ENCODE assay signal across 20 cellular contexts in genomic region chr6:3608159-3608558, GRCh38.
DNase-seq lines count a peak whose midpoint lies in the region; ATAC-seq and TF ChIP-seq lines count a peak whose summit lies in the region.
"Had no signal": no experiment of that assay in that cellular context is flagged by ENCODE, and none has a peak within 500 bp of the region (broad histone marks: within the 10 kb centered on the region; RNA-seq: fewer than 3 reads in every experiment).

No MANE protein-coding gene starts in this region.

- H3K4me1 ChIP-seq in mucosa of descending colon (ENCODE audit: low read depth) (no peaks in the 10 kb centered on the region), uterus (no peaks in the 10 kb centered on the region)

- intact Hi-C loops in mucosa of descending colon (cut with DNase I, micrococcal nuclease) (no loop called here), left ventricle myocardium superior (cut with micrococcal nuclease) (no loop called here), uterus (cut with DNase I; ENCODE audit: low total_unique reads) (no loop called here)

- ATAC-seq in mucosa of descending colon, result peak; percentile 19
- ATAC-seq in left ventricle myocardium superior, result no peak
- ATAC-seq in HG02678 (IDR thresholded peaks at IDR 0.05; ENCODE audit: unreplicated experiment), result no peak

- no peak overlapping the region for H3K4me3 ChIP-seq in astrocyte of the spinal cord (ENCODE audit: low read depth, low read length)
- no peak overlapping the region for H3K4me3 ChIP-seq in mucosa of descending colon
- no peak overlapping the region for H3K4me3 ChIP-seq in uterus
- H3K4me3 ChIP-seq: SJSA1 had no signal

- no peaks in the 10 kb centered on the region for H3K27me3 ChIP-seq in uterus
- H3K27me3 ChIP-seq: SJSA1 had no signal

- H3K9me3 ChIP-seq in mucosa of descending colon (no peaks in the 10 kb centered on the region), uterus (no peaks in the 10 kb centered on the region)
- H3K9me3 ChIP-seq: SJSA1 had no signal

- DNase-seq in D341Med (ENCODE audit: low spot score), result peak; percentile 25
- DNase-seq in NCI-H146 treated with DMSO at 0.1 percent for 48 hours (lab: John Stamatoyannopoulos, UW; ENCODE audit: unreplicated experiment), result peak; percentile 25
- DNase-seq in astrocyte of the spinal cord (ENCODE audit: low read depth, low spot score), result peak; percentile 28
- DNase-seq in mucosa of descending colon, result no peak
- no peak for DNase-seq in left ventricle myocardium superior
- DNase-seq in islet precursor cell, result no peak
- DNase-seq in uterus, result no peak
- DNase-seq: CD4-positive, CD25-positive, alpha-beta regulatory T cell; DMS 273 treated with DMSO at 0.1 percent for 48 hours; DMS79 treated with DMSO at 0.1 percent for 48 hours; H7; HFFc6; Karpas-422; NCI-H1694; NCI-H2081 treated with DMSO at 0.1 percent for 48 hours; NCI-H446; NCI-H526; OCI-M1 had no signal

- TF ChIP-seq POLR2A in uterus (IDR thresholded peaks at IDR 0.05), result no peak

- H3K36me3 ChIP-seq in mucosa of descending colon (ENCODE audit: low read depth), result no peaks in the 10 kb centered on the region
- H3K36me3 ChIP-seq in uterus, result no peaks in the 10 kb centered on the region
- H3K36me3 ChIP-seq: SJSA1 had no signal

- in situ Hi-C loops in astrocyte of the spinal cord (cut with HindIII; ENCODE audit: low sequenced_read_pairs), result no loop called here

- H3K27ac ChIP-seq in uterus, result no peak overlapping the region
- H3K27ac ChIP-seq: SJSA1 had no signal

- TF ChIP-seq CTCF in astrocyte of the spinal cord (IDR thresholded peaks at IDR 0.05; ENCODE audit: low read depth, low read length) (no peak), mucosa of descending colon (IDR thresholded peaks at IDR 0.05) (no peak), uterus (IDR thresholded peaks at IDR 0.05) (no peak)

Comparison
In these comparisons a context has a peak if more than half of its experiments do, and no peak if none do; other contexts are left out.
1. DNase-seq: peak in D341Med (single experiment), NCI-H146 treated with DMSO at 0.1 percent for 48 hours (single experiment) and astrocyte of the spinal cord (single experiment); none in mucosa of descending colon (0 of 3), left ventricle myocardium superior (single experiment), islet precursor cell (single experiment) and uterus (0 of 2).